In the genomic region with DNA sequence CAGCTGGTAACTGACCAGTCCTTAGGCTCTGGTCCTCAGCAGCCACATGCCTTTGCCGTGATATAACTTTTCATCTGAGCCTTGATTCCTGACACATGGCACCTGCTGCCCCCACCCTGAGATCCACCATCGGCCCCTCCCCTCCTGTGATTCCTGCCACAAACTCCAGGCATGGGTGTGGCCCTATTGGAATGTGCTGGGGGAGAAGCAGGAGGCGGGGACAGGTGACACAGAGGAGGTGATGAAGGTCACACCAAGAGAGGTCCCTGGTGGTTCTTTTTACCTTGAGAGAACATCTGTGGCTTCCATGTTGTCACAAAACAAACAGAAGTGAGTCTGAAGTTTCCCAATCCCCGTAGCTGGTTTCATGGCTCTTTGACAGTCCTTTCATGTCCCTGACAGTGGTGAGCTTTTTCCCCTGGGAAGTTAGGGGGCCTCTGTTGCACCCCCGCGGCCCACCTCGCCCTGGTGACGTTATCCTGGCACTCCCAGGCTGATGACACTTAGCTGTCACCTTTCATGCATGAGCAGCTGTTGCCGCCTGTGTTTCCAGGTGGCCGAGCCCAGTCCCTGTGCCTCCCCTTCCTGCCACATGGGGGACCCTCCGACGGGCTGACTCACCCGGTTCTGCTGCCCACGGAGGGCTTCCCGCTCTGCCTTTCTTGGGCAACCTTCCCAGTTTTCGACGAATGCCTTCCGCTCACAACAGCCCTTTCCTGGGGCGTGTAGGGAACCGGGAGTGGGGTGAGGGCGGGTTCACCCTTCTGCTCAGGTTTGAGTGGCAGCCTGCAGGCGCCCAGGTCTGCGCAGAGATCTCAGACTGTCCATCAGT, we compare ENCODE assay signal across 1 cellular context.
A peak's percentile ranks its signal among the peaks of the same experiment; 100 is the strongest.
TF ChIP-seq lines count a peak whose summit lies in the region.

No MANE protein-coding gene starts in this region.

TF ChIP-seq in H1, 55 proteins besides CTCF, POLR2A, EP300 and RAD21:
- TF ChIP-seq MAX (IDR thresholded peaks at IDR 0.05) (peak; percentile 81), EGR1 (IDR thresholded peaks at IDR 0.05; ENCODE audit: borderline replicate concordance, low read depth, low read length) (no peak), POLR2AphosphoS5 (IDR thresholded peaks at IDR 0.05; ENCODE audit: low read depth, low read length) (no peak), SIN3A (conservative IDR thresholded peaks at IDR 0.05 in 1 of 2, IDR thresholded peaks at IDR 0.05 in 1 of 2; ENCODE audit: low read depth in 1 of 2, low read length in 2 of 2) (peak; percentile 74 to 92; a peak in 2 of 4 replicates), SIX5 (IDR thresholded peaks at IDR 0.05; ENCODE audit: low read depth, low read length) (no peak), TCF12 (IDR thresholded peaks at IDR 0.05; ENCODE audit: low read depth, low read length) (0 out of 2 replicates have a peak, but pooled peaks have one; percentile 2), FOSL1 (IDR thresholded peaks at IDR 0.05; ENCODE audit: insufficient read depth, low read depth, low read length) (no peak), CHD1 (IDR thresholded peaks at IDR 0.05; ENCODE audit: low read depth, low read length) (no peak), CBX5 (IDR thresholded peaks at IDR 0.05; ENCODE audit: low read depth, low read length) (no peak), SRF (IDR thresholded peaks at IDR 0.05; ENCODE audit: low read depth, low read length) (no peak), CHD2 (IDR thresholded peaks at IDR 0.05; ENCODE audit: low read length) (no peak), CREB1 (IDR thresholded peaks at IDR 0.05) (peak; percentile 52; the same call in 1 of the 2 replicates), SAP30 (IDR thresholded peaks at IDR 0.05; ENCODE audit: insufficient read depth, insufficient replicate concordance, low read length) (peak; percentile 50), YY1 (IDR thresholded peaks at IDR 0.05; ENCODE audit: low read depth, low read length) (no peak), TAF7 (optimal IDR thresholded peaks at IDR 0.05; ENCODE audit: borderline replicate concordance, low read depth, low read length) (no peak), RXRA (IDR thresholded peaks at IDR 0.05; ENCODE audit: insufficient read depth, low read depth, low read length) (no peak), HDAC2 (IDR thresholded peaks at IDR 0.05; ENCODE audit: borderline replicate concordance in 1 of 2, low read depth in 2 of 2, low read length in 2 of 2) (no peak), GTF2F1 (IDR thresholded peaks at IDR 0.05; ENCODE audit: borderline replicate concordance, low read depth, low read length) (no peak), CBX8 (IDR thresholded peaks at IDR 0.05; ENCODE audit: borderline replicate concordance, low read depth, low read length) (no peak), SIRT6 (IDR thresholded peaks at IDR 0.05; ENCODE audit: low read length) (no peak), EZH2 (IDR thresholded peaks at IDR 0.05; ENCODE audit: low read depth, low read length, severe bottlenecking) (no peak), JUND (IDR thresholded peaks at IDR 0.05; ENCODE audit: low read length) (peak; percentile 85), NRF1 (IDR thresholded peaks at IDR 0.05; ENCODE audit: low read depth, low read length) (0 out of 2 replicates have a peak, but pooled peaks have one; percentile 7), RBBP5 (IDR thresholded peaks at IDR 0.05; ENCODE audit: borderline replicate concordance, low read depth, low read length) (no peak), ZNF274 (IDR thresholded peaks at IDR 0.05; ENCODE audit: borderline replicate concordance, extremely low read depth, low read length) (no peak), BRCA1 (IDR thresholded peaks at IDR 0.05; ENCODE audit: low read depth, low read length) (no peak), KDM5A (IDR thresholded peaks at IDR 0.05; ENCODE audit: low read length) (no peak), BACH1 (IDR thresholded peaks at IDR 0.05; ENCODE audit: low read length) (no peak), ATF2 (IDR thresholded peaks at IDR 0.05; ENCODE audit: low read length) (no peak), HDAC6 (IDR thresholded peaks at IDR 0.05; ENCODE audit: low read depth, low read length) (no peak), PHF8 (conservative IDR thresholded peaks at IDR 0.05; ENCODE audit: low read depth, low read length) (no peak), KDM4A (IDR thresholded peaks at IDR 0.05; ENCODE audit: low read depth, low read length, severe bottlenecking) (no peak), CTBP2 (IDR thresholded peaks at IDR 0.05; ENCODE audit: borderline replicate concordance, insufficient read depth, insufficient read length, low read length) (no peak), MAFK (IDR thresholded peaks at IDR 0.05; ENCODE audit: low read depth, low read length) (0 out of 2 replicates have a peak, but pooled peaks have one; percentile 8), CEBPB (IDR thresholded peaks at IDR 0.05; ENCODE audit: low read depth, low read length) (peak; percentile 71), POU5F1 (IDR thresholded peaks at IDR 0.05; ENCODE audit: low read depth, low read length) (no peak), SP1 (IDR thresholded peaks at IDR 0.05; ENCODE audit: low read depth, low read length) (no peak), GABPA (IDR thresholded peaks at IDR 0.05; ENCODE audit: borderline replicate concordance, insufficient read depth, low read length) (peak; percentile 27; the same call in 1 of the 2 replicates), USF2 (IDR thresholded peaks at IDR 0.05; ENCODE audit: low read length) (peak; percentile 25; the same call in 1 of the 2 replicates), ASH2L (IDR thresholded peaks at IDR 0.05; ENCODE audit: low read length) (no peak), NANOG (IDR thresholded peaks at IDR 0.05; ENCODE audit: insufficient read depth, low read depth, low read length, poor library complexity, severe bottlenecking) (no peak), SP2 (IDR thresholded peaks at IDR 0.05; ENCODE audit: low read length) (no peak), KDM1A (IDR thresholded peaks at IDR 0.05; ENCODE audit: borderline replicate concordance, low read length) (no peak), TEAD4 (IDR thresholded peaks at IDR 0.05; ENCODE audit: low read depth, low read length) (no peak)
- TF ChIP-seq, protein P1, sequence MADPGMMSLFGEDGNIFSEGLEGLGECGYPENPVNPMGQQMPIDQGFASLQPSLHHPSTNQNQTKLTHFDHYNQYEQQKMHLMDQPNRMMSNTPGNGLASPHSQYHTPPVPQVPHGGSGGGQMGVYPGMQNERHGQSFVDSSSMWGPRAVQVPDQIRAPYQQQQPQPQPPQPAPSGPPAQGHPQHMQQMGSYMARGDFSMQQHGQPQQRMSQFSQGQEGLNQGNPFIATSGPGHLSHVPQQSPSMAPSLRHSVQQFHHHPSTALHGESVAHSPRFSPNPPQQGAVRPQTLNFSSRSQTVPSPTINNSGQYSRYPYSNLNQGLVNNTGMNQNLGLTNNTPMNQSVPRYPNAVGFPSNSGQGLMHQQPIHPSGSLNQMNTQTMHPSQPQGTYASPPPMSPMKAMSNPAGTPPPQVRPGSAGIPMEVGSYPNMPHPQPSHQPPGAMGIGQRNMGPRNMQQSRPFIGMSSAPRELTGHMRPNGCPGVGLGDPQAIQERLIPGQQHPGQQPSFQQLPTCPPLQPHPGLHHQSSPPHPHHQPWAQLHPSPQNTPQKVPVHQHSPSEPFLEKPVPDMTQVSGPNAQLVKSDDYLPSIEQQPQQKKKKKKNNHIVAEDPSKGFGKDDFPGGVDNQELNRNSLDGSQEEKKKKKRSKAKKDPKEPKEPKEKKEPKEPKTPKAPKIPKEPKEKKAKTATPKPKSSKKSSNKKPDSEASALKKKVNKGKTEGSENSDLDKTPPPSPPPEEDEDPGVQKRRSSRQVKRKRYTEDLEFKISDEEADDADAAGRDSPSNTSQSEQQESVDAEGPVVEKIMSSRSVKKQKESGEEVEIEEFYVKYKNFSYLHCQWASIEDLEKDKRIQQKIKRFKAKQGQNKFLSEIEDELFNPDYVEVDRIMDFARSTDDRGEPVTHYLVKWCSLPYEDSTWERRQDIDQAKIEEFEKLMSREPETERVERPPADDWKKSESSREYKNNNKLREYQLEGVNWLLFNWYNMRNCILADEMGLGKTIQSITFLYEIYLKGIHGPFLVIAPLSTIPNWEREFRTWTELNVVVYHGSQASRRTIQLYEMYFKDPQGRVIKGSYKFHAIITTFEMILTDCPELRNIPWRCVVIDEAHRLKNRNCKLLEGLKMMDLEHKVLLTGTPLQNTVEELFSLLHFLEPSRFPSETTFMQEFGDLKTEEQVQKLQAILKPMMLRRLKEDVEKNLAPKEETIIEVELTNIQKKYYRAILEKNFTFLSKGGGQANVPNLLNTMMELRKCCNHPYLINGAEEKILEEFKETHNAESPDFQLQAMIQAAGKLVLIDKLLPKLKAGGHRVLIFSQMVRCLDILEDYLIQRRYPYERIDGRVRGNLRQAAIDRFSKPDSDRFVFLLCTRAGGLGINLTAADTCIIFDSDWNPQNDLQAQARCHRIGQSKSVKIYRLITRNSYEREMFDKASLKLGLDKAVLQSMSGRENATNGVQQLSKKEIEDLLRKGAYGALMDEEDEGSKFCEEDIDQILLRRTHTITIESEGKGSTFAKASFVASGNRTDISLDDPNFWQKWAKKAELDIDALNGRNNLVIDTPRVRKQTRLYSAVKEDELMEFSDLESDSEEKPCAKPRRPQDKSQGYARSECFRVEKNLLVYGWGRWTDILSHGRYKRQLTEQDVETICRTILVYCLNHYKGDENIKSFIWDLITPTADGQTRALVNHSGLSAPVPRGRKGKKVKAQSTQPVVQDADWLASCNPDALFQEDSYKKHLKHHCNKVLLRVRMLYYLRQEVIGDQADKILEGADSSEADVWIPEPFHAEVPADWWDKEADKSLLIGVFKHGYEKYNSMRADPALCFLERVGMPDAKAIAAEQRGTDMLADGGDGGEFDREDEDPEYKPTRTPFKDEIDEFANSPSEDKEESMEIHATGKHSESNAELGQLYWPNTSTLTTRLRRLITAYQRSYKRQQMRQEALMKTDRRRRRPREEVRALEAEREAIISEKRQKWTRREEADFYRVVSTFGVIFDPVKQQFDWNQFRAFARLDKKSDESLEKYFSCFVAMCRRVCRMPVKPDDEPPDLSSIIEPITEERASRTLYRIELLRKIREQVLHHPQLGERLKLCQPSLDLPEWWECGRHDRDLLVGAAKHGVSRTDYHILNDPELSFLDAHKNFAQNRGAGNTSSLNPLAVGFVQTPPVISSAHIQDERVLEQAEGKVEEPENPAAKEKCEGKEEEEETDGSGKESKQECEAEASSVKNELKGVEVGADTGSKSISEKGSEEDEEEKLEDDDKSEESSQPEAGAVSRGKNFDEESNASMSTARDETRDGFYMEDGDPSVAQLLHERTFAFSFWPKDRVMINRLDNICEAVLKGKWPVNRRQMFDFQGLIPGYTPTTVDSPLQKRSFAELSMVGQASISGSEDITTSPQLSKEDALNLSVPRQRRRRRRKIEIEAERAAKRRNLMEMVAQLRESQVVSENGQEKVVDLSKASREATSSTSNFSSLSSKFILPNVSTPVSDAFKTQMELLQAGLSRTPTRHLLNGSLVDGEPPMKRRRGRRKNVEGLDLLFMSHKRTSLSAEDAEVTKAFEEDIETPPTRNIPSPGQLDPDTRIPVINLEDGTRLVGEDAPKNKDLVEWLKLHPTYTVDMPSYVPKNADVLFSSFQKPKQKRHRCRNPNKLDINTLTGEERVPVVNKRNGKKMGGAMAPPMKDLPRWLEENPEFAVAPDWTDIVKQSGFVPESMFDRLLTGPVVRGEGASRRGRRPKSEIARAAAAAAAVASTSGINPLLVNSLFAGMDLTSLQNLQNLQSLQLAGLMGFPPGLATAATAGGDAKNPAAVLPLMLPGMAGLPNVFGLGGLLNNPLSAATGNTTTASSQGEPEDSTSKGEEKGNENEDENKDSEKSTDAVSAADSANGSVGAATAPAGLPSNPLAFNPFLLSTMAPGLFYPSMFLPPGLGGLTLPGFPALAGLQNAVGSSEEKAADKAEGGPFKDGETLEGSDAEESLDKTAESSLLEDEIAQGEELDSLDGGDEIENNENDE (IDR thresholded peaks at IDR 0.05; ENCODE audit: insufficient replicate concordance, low read length) = no peak
- TF ChIP-seq, protein P2, sequence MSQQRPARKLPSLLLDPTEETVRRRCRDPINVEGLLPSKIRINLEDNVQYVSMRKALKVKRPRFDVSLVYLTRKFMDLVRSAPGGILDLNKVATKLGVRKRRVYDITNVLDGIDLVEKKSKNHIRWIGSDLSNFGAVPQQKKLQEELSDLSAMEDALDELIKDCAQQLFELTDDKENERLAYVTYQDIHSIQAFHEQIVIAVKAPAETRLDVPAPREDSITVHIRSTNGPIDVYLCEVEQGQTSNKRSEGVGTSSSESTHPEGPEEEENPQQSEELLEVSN (IDR thresholded peaks at IDR 0.05) = peak; percentile 85
